Comparison of ENCODE assay signal across 40 cellular contexts in the genomic region with DNA sequence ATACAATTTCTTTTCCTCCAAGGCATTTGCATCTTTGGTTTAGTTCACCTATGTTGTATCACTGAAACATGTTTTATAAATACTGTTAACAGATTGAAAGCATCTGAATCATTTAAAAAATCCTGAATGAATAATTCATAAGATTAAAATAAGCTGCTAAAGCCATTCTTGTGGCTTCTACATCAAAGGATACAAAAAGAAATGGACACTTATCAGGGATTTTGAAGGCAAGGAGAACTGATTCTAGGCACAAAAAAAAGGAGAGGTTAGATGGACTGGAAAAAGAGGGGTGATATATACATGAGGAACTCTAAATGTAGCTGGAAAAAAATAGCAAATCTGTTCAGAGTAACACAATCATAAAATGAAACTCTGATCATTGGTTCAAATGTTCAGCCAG. TPM values are rescaled to one million over a fixed set of nuclear protein-coding genes. Genes with fewer than 3 reads are reported as not detected.
"Had no signal": no experiment of that assay in that cellular context is flagged by ENCODE, and none has a peak within 500 bp of the region (broad histone marks: within the 10 kb centered on the region; RNA-seq: fewer than 3 reads in every experiment).

No MANE protein-coding gene starts in this region.

- H3K4me1 ChIP-seq: adrenal gland, ascending aorta, body of pancreas, breast epithelium had no signal

- H3K4me1 Mint-ChIP-seq: activated naive CD4-positive, alpha-beta T cell treated with anti-CD3 and anti-CD28 coated beads, Interleukin-2, amount 10 ng/mL, durations not matched to agents 7 days and 5 days; activated naive CD4-positive, alpha-beta T cell treated with anti-CD3 and anti-CD28 coated beads, Interleukin-2, amount 50 U/mL, for 24 hours; activated naive CD8-positive, alpha-beta T cell treated with anti-CD3 and anti-CD28 coated beads for 36 hours; activated naive CD8-positive, alpha-beta T cell treated with anti-CD3 and anti-CD28 coated beads, Interleukin-2, amount 10 ng/mL, durations not matched to agents 7 days and 5 days; activated naive CD8-positive, alpha-beta T cell treated with anti-CD3 and anti-CD28 coated beads, Interleukin-2, amount 50 U/mL, for 24 hours; activated T-helper 17 cell treated with anti-CD3 and anti-CD28 coated beads, Interleukin-2, amount 50 U/mL, for 72 hours; brain; central memory CD8-positive, alpha-beta T cell had no signal

- ATAC-seq: activated naive CD4-positive, alpha-beta T cell treated with anti-CD3 and anti-CD28 coated beads, Interleukin-2, amount 50 U/mL, for 72 hours; activated naive CD8-positive, alpha-beta T cell treated with anti-CD3 and anti-CD28 coated beads, Interleukin-2, amount 50 U/mL, for 24 hours; activated T-cell treated with anti-CD3 and anti-CD28 coated beads, Interleukin-2, amount 50 U/mL, for 4 hours; activated T-cell treated with anti-CD3 and anti-CD28 coated beads, Interleukin-2, amount 50 U/mL, for 72 hours; activated T-helper 17 cell treated with anti-CD3 and anti-CD28 coated beads, Interleukin-2, amount 50 U/mL, for 72 hours; body of pancreas had no signal

- H3K4me3 ChIP-seq: adrenal gland, ascending aorta, body of pancreas, breast epithelium, cardiac muscle cell had no signal

- H3K27me3 ChIP-seq: adrenal gland, ascending aorta, body of pancreas, brain microvascular endothelial cell, breast epithelium, cardiac muscle cell had no signal

- H3K36me3 ChIP-seq: brain microvascular endothelial cell, breast epithelium, cardiac muscle cell had no signal

- H3K4me3 Mint-ChIP-seq: activated naive CD4-positive, alpha-beta T cell treated with anti-CD3 and anti-CD28 coated beads for 36 hours; activated naive CD4-positive, alpha-beta T cell treated with anti-CD3 and anti-CD28 coated beads, Interleukin-2, amount 10 ng/mL, durations not matched to agents 7 days and 5 days; activated naive CD4-positive, alpha-beta T cell treated with anti-CD3 and anti-CD28 coated beads, Interleukin-2, amount 50 U/mL, for 24 hours; activated naive CD8-positive, alpha-beta T cell; activated naive CD8-positive, alpha-beta T cell treated with anti-CD3 and anti-CD28 coated beads for 36 hours; activated naive CD8-positive, alpha-beta T cell treated with anti-CD3 and anti-CD28 coated beads, Interleukin-2, amount 10 ng/mL, durations not matched to agents 7 days and 5 days; activated naive CD8-positive, alpha-beta T cell treated with anti-CD3 and anti-CD28 coated beads, Interleukin-2, amount 50 U/mL, for 24 hours; activated T-cell treated with anti-CD3 and anti-CD28 coated beads, Interleukin-2, amount 50 U/mL, for 24 hours; activated T-cell treated with anti-CD3 and anti-CD28 coated beads, Interleukin-2, amount 50 U/mL, for 4 hours; activated T-cell treated with anti-CD3 and anti-CD28 coated beads, Interleukin-2, amount 50 U/mL, for 72 hours; activated T-helper 17 cell treated with anti-CD3 and anti-CD28 coated beads, Interleukin-2, amount 50 U/mL, for 72 hours; brain; central memory CD8-positive, alpha-beta T cell had no signal

- H3K27me3 Mint-ChIP-seq: activated naive CD4-positive, alpha-beta T cell treated with anti-CD3 and anti-CD28 coated beads, Interleukin-2, amount 50 U/mL, for 24 hours; activated naive CD8-positive, alpha-beta T cell treated with anti-CD3 and anti-CD28 coated beads, Interleukin-2, amount 50 U/mL, for 24 hours; brain had no signal

- H3K9me3 Mint-ChIP-seq: activated naive CD4-positive, alpha-beta T cell treated with anti-CD3 and anti-CD28 coated beads for 36 hours; activated naive CD4-positive, alpha-beta T cell treated with anti-CD3 and anti-CD28 coated beads, Interleukin-2, amount 10 ng/mL, durations not matched to agents 7 days and 5 days; activated naive CD4-positive, alpha-beta T cell treated with anti-CD3 and anti-CD28 coated beads, Interleukin-2, amount 50 U/mL, for 24 hours; activated naive CD4-positive, alpha-beta T cell treated with anti-CD3 and anti-CD28 coated beads, Interleukin-2, amount 50 U/mL, for 72 hours; activated naive CD8-positive, alpha-beta T cell treated with anti-CD3 and anti-CD28 coated beads for 36 hours; activated naive CD8-positive, alpha-beta T cell treated with anti-CD3 and anti-CD28 coated beads, Interleukin-2, amount 10 ng/mL, durations not matched to agents 7 days and 5 days; activated naive CD8-positive, alpha-beta T cell treated with anti-CD3 and anti-CD28 coated beads, Interleukin-2, amount 50 U/mL, for 24 hours; activated T-cell treated with anti-CD3 and anti-CD28 coated beads, Interleukin-2, amount 50 U/mL, for 24 hours; activated T-cell treated with anti-CD3 and anti-CD28 coated beads, Interleukin-2, amount 50 U/mL, for 4 hours; activated T-cell treated with anti-CD3 and anti-CD28 coated beads, Interleukin-2, amount 50 U/mL, for 72 hours; activated T-helper 17 cell treated with anti-CD3 and anti-CD28 coated beads, Interleukin-2, amount 50 U/mL, for 72 hours; activated T-helper 2 cell treated with anti-CD3 and anti-CD28 coated beads, Interferon-gamma antibody, Interleukin-2, Interleukin-4, amounts not matched to agents 10 μg/mL and 5 μg/mL and 100 μg/mL, durations not matched to agents 14 hours and 24 hours and 36 hours; brain; central memory CD8-positive, alpha-beta T cell had no signal

- H3K36me3 Mint-ChIP-seq: activated naive CD4-positive, alpha-beta T cell treated with anti-CD3 and anti-CD28 coated beads, Interleukin-2, amount 10 ng/mL, durations not matched to agents 7 days and 5 days; activated naive CD4-positive, alpha-beta T cell treated with anti-CD3 and anti-CD28 coated beads, Interleukin-2, amount 50 U/mL, for 24 hours; activated naive CD4-positive, alpha-beta T cell treated with anti-CD3 and anti-CD28 coated beads, Interleukin-2, amount 50 U/mL, for 72 hours; activated naive CD8-positive, alpha-beta T cell; activated naive CD8-positive, alpha-beta T cell treated with anti-CD3 and anti-CD28 coated beads for 36 hours; activated naive CD8-positive, alpha-beta T cell treated with anti-CD3 and anti-CD28 coated beads, Interleukin-2, amount 10 ng/mL, durations not matched to agents 7 days and 5 days had no signal

- H3K9me3 ChIP-seq: adrenal gland, ascending aorta, body of pancreas, breast epithelium had no signal

- DNase-seq: activated effector memory CD4-positive, alpha-beta T cell treated with anti-CD3 and anti-CD28 coated beads, Interleukin-2, amount 50 U/mL, for 16 hours; activated effector memory CD4-positive, alpha-beta T cell treated with Interleukin-2 at 50 U/mL for 16 hours; activated gamma-delta T cell; activated gamma-delta T cell treated with Interleukin-2 at 50 U/mL for 16 hours; activated naive CD4-positive, alpha-beta T cell; activated naive CD4-positive, alpha-beta T cell treated with anti-CD3 and anti-CD28 coated beads for 36 hours; activated naive CD4-positive, alpha-beta T cell treated with anti-CD3 and anti-CD28 coated beads, Interleukin-2, amount 10 ng/mL, durations not matched to agents 7 days and 5 days; activated naive CD4-positive, alpha-beta T cell treated with anti-CD3 and anti-CD28 coated beads, Interleukin-2, amount 50 U/mL, for 16 hours; activated naive CD4-positive, alpha-beta T cell treated with Interleukin-2 at 50 U/mL for 16 hours; activated naive CD8-positive, alpha-beta T cell treated with anti-CD3 and anti-CD28 coated beads for 36 hours; activated naive CD8-positive, alpha-beta T cell treated with anti-CD3 and anti-CD28 coated beads, Interleukin-2, amount 10 ng/mL, durations not matched to agents 7 days and 5 days; activated naive CD8-positive, alpha-beta T cell treated with anti-CD3 and anti-CD28 coated beads, Interleukin-2, amount 50 U/mL, for 24 hours; activated T-cell treated with anti-CD3 and anti-CD28 coated beads, Interleukin-2, amount 50 U/mL, for 1 hour; activated T-cell treated with anti-CD3 and anti-CD28 coated beads, Interleukin-2, amount 50 U/mL, for 24 hours; activated T-cell treated with anti-CD3 and anti-CD28 coated beads, Interleukin-2, amount 50 U/mL, for 4 hours; activated T-cell treated with anti-CD3 and anti-CD28 coated beads, Interleukin-2, amount 50 U/mL, for 48 hours; activated T-cell treated with anti-CD3 and anti-CD28 coated beads, Interleukin-2, amount 50 U/mL, for 72 hours; adrenal gland; amniotic stem cell; amygdala; anterior cingulate cortex; aorta; body of pancreas; brain microvascular endothelial cell; caudate nucleus; central memory CD4-positive, alpha-beta T cell; cerebellar nuclear complex had no signal

- H3K27ac Mint-ChIP-seq: activated naive CD4-positive, alpha-beta T cell treated with anti-CD3 and anti-CD28 coated beads for 36 hours; activated naive CD4-positive, alpha-beta T cell treated with anti-CD3 and anti-CD28 coated beads, Interleukin-2, amount 10 ng/mL, durations not matched to agents 7 days and 5 days; activated naive CD4-positive, alpha-beta T cell treated with anti-CD3 and anti-CD28 coated beads, Interleukin-2, amount 50 U/mL, for 24 hours; activated naive CD4-positive, alpha-beta T cell treated with anti-CD3 and anti-CD28 coated beads, Interleukin-2, amount 50 U/mL, for 72 hours; activated naive CD8-positive, alpha-beta T cell; activated naive CD8-positive, alpha-beta T cell treated with anti-CD3 and anti-CD28 coated beads for 36 hours; activated naive CD8-positive, alpha-beta T cell treated with anti-CD3 and anti-CD28 coated beads, Interleukin-2, amount 10 ng/mL, durations not matched to agents 7 days and 5 days; activated naive CD8-positive, alpha-beta T cell treated with anti-CD3 and anti-CD28 coated beads, Interleukin-2, amount 50 U/mL, for 24 hours; activated T-cell treated with anti-CD3 and anti-CD28 coated beads, Interleukin-2, amount 50 U/mL, for 24 hours; activated T-cell treated with anti-CD3 and anti-CD28 coated beads, Interleukin-2, amount 50 U/mL, for 72 hours; activated T-helper 17 cell treated with anti-CD3 and anti-CD28 coated beads, Interleukin-2, amount 50 U/mL, for 72 hours; activated T-helper 2 cell treated with anti-CD3 and anti-CD28 coated beads, Interferon-gamma antibody, Interleukin-2, Interleukin-4, amounts not matched to agents 10 μg/mL and 5 μg/mL and 100 μg/mL, durations not matched to agents 14 hours and 24 hours and 36 hours had no signal

- H3K27ac ChIP-seq: adrenal gland, ascending aorta, body of pancreas, brain microvascular endothelial cell, breast epithelium, cardiac muscle cell had no signal

RNA-seq across cellular contexts. Expression of a gene that starts 5.8 kb away (rescaled TPM):
- total RNA-seq: activated naive CD4-positive, alpha-beta T cell treated with anti-CD3 and anti-CD28 coated beads for 36 hours; activated naive CD4-positive, alpha-beta T cell treated with anti-CD3 and anti-CD28 coated beads, Interleukin-2, amount 50 U/mL, for 72 hours; activated naive CD8-positive, alpha-beta T cell treated with anti-CD3 and anti-CD28 coated beads for 36 hours; activated naive CD8-positive, alpha-beta T cell treated with anti-CD3 and anti-CD28 coated beads, Interleukin-2, amount 10 ng/mL, durations not matched to agents 7 days and 5 days; activated T-cell treated with anti-CD3 and anti-CD28 coated beads, Interleukin-2, amount 50 U/mL, for 4 hours; activated T-cell treated with anti-CD3 and anti-CD28 coated beads, Interleukin-2, amount 50 U/mL, for 72 hours; activated T-helper 17 cell treated with anti-CD3 and anti-CD28 coated beads, Interleukin-2, amount 50 U/mL, for 72 hours; activated T-helper 2 cell treated with anti-CD3 and anti-CD28 coated beads, Interferon-gamma antibody, Interleukin-2, Interleukin-4, amounts not matched to agents 10 μg/mL and 5 μg/mL and 100 μg/mL, durations not matched to agents 14 hours and 24 hours and 36 hours; astrocyte; bronchial epithelial cell; cardiac muscle cell; cardiac septum had no signal
